In genomic region chr13:81381560-81381959, GRCh38 we compare ENCODE assay signal across 23 cellular contexts.
DNase-seq lines count a peak whose midpoint lies in the region; ATAC-seq, FAIRE-seq and TF ChIP-seq lines count a peak whose summit lies in the region.
"Had no signal": no experiment of that assay in that cellular context is flagged by ENCODE, and none has a peak within 500 bp of the region (broad histone marks: within the 10 kb centered on the region; RNA-seq: fewer than 3 reads in every experiment).

No MANE protein-coding gene starts in this region.

- H4K20me1 ChIP-seq in PC-3 (ENCODE audit: low read length), result no peaks in the 10 kb centered on the region
- H4K20me1 ChIP-seq in endothelial cell of umbilical vein (replicated peaks; ENCODE audit: control insufficient read depth, extremely low read depth, insufficient read depth, low read length), result no peaks in the 10 kb centered on the region
- no peaks in the 10 kb centered on the region for H4K20me1 ChIP-seq in MM.1S (ENCODE audit: insufficient read depth, low read length)
- H4K20me1 ChIP-seq: BLaER1 had no signal

- peak; percentile 40 for ATAC-seq in GM18907 (IDR thresholded peaks at IDR 0.05; ENCODE audit: unreplicated experiment)
- peak; percentile 38; the same call in 1 of the 2 replicates for ATAC-seq in PC-3
- ATAC-seq: Panc1, SK-N-SH treated with all-trans-retinoic acid at 6 μM for 48 hours had no signal

- H3K36me3 ChIP-seq in PC-3 (ENCODE audit: low read depth, low read length) (no peaks in the 10 kb centered on the region), endothelial cell of umbilical vein (ENCODE audit: control insufficient read depth in 2 of 2, extremely low read depth in 1 of 2, insufficient read depth in 2 of 2, low read length in 2 of 2) (no peaks in the 10 kb centered on the region), MM.1S (replicated peaks; ENCODE audit: insufficient read depth, low read length) (no peaks in the 10 kb centered on the region)
- H3K36me3 ChIP-seq: BLaER1 had no signal

- TF ChIP-seq CTCF in PC-3 (conservative IDR thresholded peaks at IDR 0.05; ENCODE audit: low read depth, low read length), result no peak
- TF ChIP-seq CTCF in endothelial cell of umbilical vein (IDR thresholded peaks at IDR 0.05; ENCODE audit: extremely low read depth in 1 of 2, insufficient read depth in 1 of 2, low read depth in 1 of 2, low read length in 2 of 2), result no peak
- TF ChIP-seq CTCF in MM.1S (IDR thresholded peaks at IDR 0.05; ENCODE audit: low read length), result no peak

- H3K4me3 ChIP-seq in PC-3 (ENCODE audit: low read length) (no peak overlapping the region), endothelial cell of umbilical vein (replicated peaks in 1 of 3; ENCODE audit: insufficient read depth in 1 of 3, low read depth in 1 of 3, low read length in 3 of 3) (no peak overlapping the region), MM.1S (ENCODE audit: low read length) (no peak overlapping the region)
- H3K4me3 ChIP-seq: BLaER1 had no signal

- H3K27ac ChIP-seq in PC-3 (ENCODE audit: low read length), result no peak overlapping the region
- no peak overlapping the region for H3K27ac ChIP-seq in endothelial cell of umbilical vein (ENCODE audit: insufficient read depth, low read depth, low read length)
- no peak overlapping the region for H3K27ac ChIP-seq in MM.1S (ENCODE audit: low read length)
- H3K27ac ChIP-seq: BLaER1 had no signal

- H3K9me3 ChIP-seq in PC-3 (ENCODE audit: low read length) (no peaks in the 10 kb centered on the region), endothelial cell of umbilical vein (replicated peaks; ENCODE audit: control insufficient read depth, insufficient read depth, low read length) (no peaks in the 10 kb centered on the region), MM.1S (replicated peaks; ENCODE audit: insufficient read depth, low read length) (no peaks in the 10 kb centered on the region)
- H3K9me3 ChIP-seq: BLaER1, Caco-2 had no signal

- BruUV-seq in PC-3 (replicated peaks; lab: Mats Ljungman, UMichigan) (no TSS peak), endothelial cell of umbilical vein (replicated peaks; lab: Mats Ljungman, UMichigan) (no TSS peak)

- H3K4me1 ChIP-seq in PC-3 (ENCODE audit: insufficient read depth, low read length) (no peaks in the 10 kb centered on the region), endothelial cell of umbilical vein (ENCODE audit: control insufficient read depth, extremely low read depth, insufficient read depth, low read length) (no peaks in the 10 kb centered on the region), MM.1S (ENCODE audit: low read length) (no peaks in the 10 kb centered on the region)
- H3K4me1 ChIP-seq: BLaER1, Caco-2 had no signal

- H3K79me2 ChIP-seq in PC-3 (ENCODE audit: low read length) (no peaks in the 10 kb centered on the region), endothelial cell of umbilical vein (ENCODE audit: control insufficient read depth, insufficient read depth, low read length) (no peaks in the 10 kb centered on the region), MM.1S (ENCODE audit: low read length) (no peaks in the 10 kb centered on the region)

- POLR2A ChIA-PET in PC-3 (lab: Charles Lee; ENCODE audit: unreplicated experiment), result no interaction called here
- POLR2A ChIA-PET in endothelial cell of umbilical vein (lab: Charles Lee), result no interaction called here

- H3K4me2 ChIP-seq in PC-3 (ENCODE audit: low read length) (no peak overlapping the region), endothelial cell of umbilical vein (ENCODE audit: insufficient read depth, low read length) (no peak overlapping the region), MM.1S (ENCODE audit: low read depth, low read length) (no peak overlapping the region)
- H3K4me2 ChIP-seq: BLaER1 had no signal

- dilution Hi-C loops in endothelial cell of umbilical vein (cut with MboI; ENCODE audit: extremely low pct_ligation_motif_present, low sequenced_read_pairs), result no loop called here

- intact Hi-C loops in PC-3 (cut with micrococcal nuclease), result no loop called here
- intact Hi-C loops in endothelial cell of umbilical vein (cut with micrococcal nuclease), result no loop called here

- no peaks in the 10 kb centered on the region for H3K9me1 ChIP-seq in endothelial cell of umbilical vein (replicated peaks; ENCODE audit: control insufficient read depth, extremely low read depth, insufficient read depth, low read length)

- H3K9me2 ChIP-seq in PC-3 (replicated peaks; ENCODE audit: low read length) (no peaks in the 10 kb centered on the region), MM.1S (replicated peaks; ENCODE audit: insufficient read depth, low read length) (no peaks in the 10 kb centered on the region)

- H2AFZ ChIP-seq in PC-3 (ENCODE audit: low read length), result no peak overlapping the region
- no peak overlapping the region for H2AFZ ChIP-seq in endothelial cell of umbilical vein (ENCODE audit: low read depth, low read length)
- no peak overlapping the region for H2AFZ ChIP-seq in MM.1S (ENCODE audit: low read length)

- TF ChIP-seq POLR2A in endothelial cell of umbilical vein (IDR thresholded peaks at IDR 0.05; ENCODE audit: low read depth, low read length), result no peak

- H3F3A ChIP-seq in PC-3 (ENCODE audit: low read length, unreplicated experiment), result no peaks in the 10 kb centered on the region
- no peaks in the 10 kb centered on the region for H3F3A ChIP-seq in MM.1S (ENCODE audit: insufficient read depth, low read length)

- H3K27me3 ChIP-seq in PC-3 (ENCODE audit: low read length) (no peaks in the 10 kb centered on the region), endothelial cell of umbilical vein (ENCODE audit: control insufficient read depth in 2 of 2, insufficient read depth in 2 of 2, low read length in 2 of 2) (no peaks in the 10 kb centered on the region), MM.1S (replicated peaks; ENCODE audit: insufficient read depth, low read length) (no peaks in the 10 kb centered on the region)
- H3K27me3 ChIP-seq: BLaER1 had no signal

- CTCF ChIA-PET in PC-3 (lab: Charles Lee), result no interaction called here
- CTCF ChIA-PET in endothelial cell of umbilical vein (lab: Charles Lee), result no interaction called here

- no peak for FAIRE-seq in endothelial cell of umbilical vein (lab: Jason Lieb, UNC)
- FAIRE-seq in HTR-8/SVneo (lab: Jason Lieb, UNC), result no peak
- FAIRE-seq: GM12892, GM19239, H54 had no signal

- H3K9ac ChIP-seq in PC-3 (ENCODE audit: low read length) (no peak overlapping the region), endothelial cell of umbilical vein (replicated peaks; ENCODE audit: extremely low read depth, insufficient read depth, low read length) (no peak overlapping the region), MM.1S (ENCODE audit: low read length) (no peak overlapping the region)
- H3K9ac ChIP-seq: BLaER1 had no signal

- no peak for DNase-seq in PC-3
- no peak for DNase-seq in endothelial cell of umbilical vein (ENCODE audit: low read depth, low spot score)
- DNase-seq in HTR-8/SVneo (ENCODE audit: insufficient read length, low spot score), result no peak
- no peak for DNase-seq in MM.1S
- no peak for DNase-seq in cerebellum (ENCODE audit: low spot score)
- no peak for DNase-seq in globus pallidus (ENCODE audit: low spot score)
- DNase-seq: ACHN; Caco-2; CD4-positive, alpha-beta memory T cell; DMS 273 treated with DMSO at 0.1 percent for 48 hours; DMS79 treated with DMSO at 0.1 percent for 48 hours; NCI-H1092; NCI-H1436; NCI-H187 treated with DMSO at 0.1 percent for 48 hours; NCI-H2107; NCI-H510A had no signal

TF ChIP-seq in endothelial cell of umbilical vein, 7 proteins besides CTCF, POLR2A, EP300 and RAD21:
- TF ChIP-seq GATA2 (IDR thresholded peaks at IDR 0.05; ENCODE audit: insufficient read depth, insufficient read length, low read depth, low read length) (no peak), JUN (IDR thresholded peaks at IDR 0.05; ENCODE audit: borderline replicate concordance, insufficient read depth, insufficient read length, low read depth) (peak; percentile 8), FOS (IDR thresholded peaks at IDR 0.05; ENCODE audit: borderline replicate concordance, insufficient read depth, low read length) (no peak)
